Comparison of ENCODE assay signal across 8 cellular contexts in genomic region chr22:24951942-24952836, GRCh38. TPM values are rescaled to one million over a fixed set of nuclear protein-coding genes. Genes with fewer than 3 reads are reported as not detected.
A peak's percentile ranks its signal among the peaks of the same experiment; 100 is the strongest.
DNase-seq lines count a peak whose midpoint lies in the region; FAIRE-seq and TF ChIP-seq lines count a peak whose summit lies in the region.

Gene KIAA1671, plus strand, starts transcription at chr22:24952716. Its CDS starts 75,284 bp downstream, at chr22:25028000.

- DNase-seq in NCI-H2029 (lab: John Stamatoyannopoulos, UW) = peak; percentile 74
- DNase-seq in NCI-H2029 treated with DMSO at 0.1 percent for 48 hours (lab: John Stamatoyannopoulos, UW) = no peak
- peak; percentile 67 for DNase-seq in RCC 7860 (ENCODE audit: low spot score)
- peak; percentile 80 for DNase-seq in activated T-helper 1 cell treated with Interleukin-2 at 50 U/mL for 16 hours (ENCODE audit: low read depth)
- no peak for DNase-seq in esophagus squamous epithelium (lab: John Stamatoyannopoulos, UW)
- peak; percentile 87 for DNase-seq in myocyte (ENCODE audit: low read depth)
- peak; percentile 68 for DNase-seq in stimulated activated CD8-positive, alpha-beta memory T cell treated with anti-CD3 and anti-CD28 coated beads, Interleukin-7, amount 100 ng/mL, for 24 hours (ENCODE audit: low read depth)

- FAIRE-seq in RCC 7860 (lab: Jason Lieb, UNC) = no peak

- H3K9ac ChIP-seq in HUES48 (ENCODE audit: low read depth, low read length) = peak within 1 kb of the TSS; percentile 81

- H3K27ac ChIP-seq in HUES48 (ENCODE audit: low read depth, low read length) (peak within 1 kb of the TSS; percentile 79), esophagus squamous epithelium (peak within 1 kb of the TSS; percentile 83 to 94 (median 91))

- H3K36me3 ChIP-seq in HUES48 (ENCODE audit: control insufficient read depth, insufficient read depth, low read length) (no peaks in the 10 kb centered on the region), esophagus squamous epithelium (no peaks in the 10 kb centered on the region)

- intact Hi-C loops in esophagus squamous epithelium (cut with DNase I) = loop anchor here (2.0 kb wide), 1 partner anchor 97 kb away; no protein-coding TSS in a partner anchor

- H3K27me3 ChIP-seq in HUES48 (ENCODE audit: control insufficient read depth, insufficient read depth, low read length) (no peaks in the 10 kb centered on the region), esophagus squamous epithelium (peaks cover 0 to 37% (median 0%) of the 10 kb centered on the region in 4 donors)

- peak in 3 of 4 donors; percentile 61 to 79 (median 78) for TF ChIP-seq POLR2A in esophagus squamous epithelium (IDR thresholded peaks at IDR 0.05)

- peak; percentile 89 to 99 (median 97) for TF ChIP-seq CTCF in esophagus squamous epithelium (IDR thresholded peaks at IDR 0.05)

- H3K4me1 ChIP-seq in HUES48 (ENCODE audit: control insufficient read depth, insufficient read depth, low read length) = peaks cover 29% of the 10 kb centered on the region
- peaks cover 6 to 73% (median 14%) of the 10 kb centered on the region in 3 donors for H3K4me1 ChIP-seq in esophagus squamous epithelium

- no peaks in the 10 kb centered on the region for H3K9me3 ChIP-seq in HUES48 (ENCODE audit: control insufficient read depth, insufficient read depth, low read length)
- no peaks in the 10 kb centered on the region for H3K9me3 ChIP-seq in esophagus squamous epithelium

- peak within 1 kb of the TSS; percentile 83 for H3K4me3 ChIP-seq in HUES48 (ENCODE audit: low read depth, low read length)
- peak within 1 kb of the TSS; percentile 75 to 89 (median 80) for H3K4me3 ChIP-seq in esophagus squamous epithelium

- WGBS in esophagus squamous epithelium, 2 donors = 5 to 11% methylated on average over 6 to 9 of the region's 71 CpGs

RNA-seq across cellular contexts. Expression of gene KIAA1671, which starts in this region (rescaled TPM):
- 10 to 100 TPM; 43.1 to 73.2 (median 47.5) TPM for total RNA-seq in esophagus squamous epithelium
- total RNA-seq in myocyte = 10.4 and 11.2 TPM in 2 replicates
- polyA plus RNA-seq in myocyte (2012) = 11.1 TPM

Comparison
In these comparisons a context has a peak if more than half of its experiments do, and no peak if none do; other contexts are left out.
1. DNase-seq: peak in NCI-H2029 (single experiment), RCC 7860 (single experiment), activated T-helper 1 cell treated with Interleukin-2 at 50 U/mL for 16 hours (single experiment), myocyte (single experiment) and stimulated activated CD8-positive, alpha-beta memory T cell treated with anti-CD3 and anti-CD28 coated beads, Interleukin-7, amount 100 ng/mL, for 24 hours (single experiment); none in NCI-H2029 treated with DMSO at 0.1 percent for 48 hours (single experiment) and esophagus squamous epithelium (single experiment).